ENCODE assay signal across 17 cellular contexts in the genomic region with DNA sequence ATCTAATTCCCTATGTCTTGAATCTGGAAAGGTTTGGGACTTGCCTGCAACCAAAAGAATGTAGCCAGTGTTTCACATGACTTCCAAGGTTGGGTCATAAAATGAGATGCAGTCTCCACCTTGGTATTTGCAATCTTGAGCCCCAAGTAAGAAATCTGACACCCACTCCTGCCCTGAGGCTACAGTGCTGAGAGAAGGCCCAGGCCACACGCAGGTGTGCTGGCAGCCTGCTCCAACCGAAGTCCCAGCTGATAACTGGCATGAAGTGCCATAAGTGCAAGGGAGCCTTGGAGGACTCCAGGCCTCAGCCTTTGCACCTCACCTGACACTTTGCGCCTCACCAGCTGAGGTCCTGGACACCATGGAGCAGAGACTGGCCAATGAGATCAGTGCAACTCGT.
DNase-seq lines count a peak whose midpoint lies in the region; ATAC-seq, FAIRE-seq and TF ChIP-seq lines count a peak whose summit lies in the region.
"Had no signal": no experiment of that assay in that cellular context is flagged by ENCODE, and none has a peak within 500 bp of the region (broad histone marks: within the 10 kb centered on the region; RNA-seq: fewer than 3 reads in every experiment).

No MANE protein-coding gene starts in this region.

- no peak overlapping the region for H3K4me3 ChIP-seq in H1 (ENCODE audit: extremely low read depth in 1 of 4, insufficient read depth in 2 of 4, low read depth in 3 of 4, low read length in 4 of 4)
- H3K4me3 ChIP-seq: spleen, upper lobe of left lung had no signal

- H3K27ac ChIP-seq in H1 (ENCODE audit: low read depth, low read length): no peak overlapping the region

- no peaks in the 10 kb centered on the region; the same call in 1 of the 2 replicates for H3K79me1 ChIP-seq in H1 (ENCODE audit: low read depth, low read length)

- DNase-seq in activated CD8-positive, alpha-beta memory T cell treated with anti-CD3 and anti-CD28 coated beads for 24 hours: peak; percentile 54
- DNase-seq in activated CD8-positive, alpha-beta memory T cell treated with anti-CD3 and anti-CD28 coated beads, Interleukin-2, amount 10 ng/mL, durations not matched to agents 7 days and 5 days: no peak
- peak; percentile 17 for DNase-seq in NAMALWA (ENCODE audit: low spot score)
- DNase-seq in H1 (ENCODE audit: low read depth in 1 of 2, low spot score in 2 of 2): no peak
- peak; percentile 27 for DNase-seq in ureter (ENCODE audit: low spot score)
- no peak for DNase-seq in iPS-NIHi11 (ENCODE audit: low spot score)
- DNase-seq in NCI-H1930 (lab: John Stamatoyannopoulos, UW): no peak
- DNase-seq: activated CD8-positive, alpha-beta memory T cell treated with anti-CD3 and anti-CD28 coated beads, Interleukin-2, amount 50 U/mL, for 4 hours; COR-L47; effector CD8-positive, alpha-beta T cell; left ventricle myocardium superior; NCI-H774; spleen; stimulated activated naive CD4-positive, alpha-beta T cell treated with Interleukin-2 at 50 U/mL for 16 hours; upper lobe of left lung had no signal

- H3K36me3 Mint-ChIP-seq in activated CD8-positive, alpha-beta memory T cell treated with anti-CD3 and anti-CD28 coated beads, Interleukin-2, amount 10 ng/mL, durations not matched to agents 7 days and 5 days: no peaks in the 10 kb centered on the region
- H3K36me3 Mint-ChIP-seq: activated naive CD4-positive, alpha-beta T cell treated with anti-CD3 and anti-CD28 coated beads, Interleukin-2, amount 50 U/mL, for 24 hours had no signal

- no peak overlapping the region for H4K8ac ChIP-seq in H1 (ENCODE audit: extremely low read depth, insufficient read depth, low read length)

- H2BK20ac ChIP-seq in H1 (ENCODE audit: low read length): no peak overlapping the region

- POLR2A ChIA-PET in H1 (lab: Charles Lee; ENCODE audit: partially characterized antibody): interaction anchor here (1.2 to 1.4 kb wide), 2 partner anchors 10 to 15 kb away, joined by 3 read pairs; no protein-coding TSS in a partner anchor

- no peak for ATAC-seq in activated CD8-positive, alpha-beta memory T cell treated with anti-CD3 and anti-CD28 coated beads, Interleukin-2, amount 10 ng/mL, durations not matched to agents 7 days and 5 days
- ATAC-seq in GM21576 (IDR thresholded peaks at IDR 0.05; ENCODE audit: unreplicated experiment): no peak

- no peak for TF ChIP-seq EP300 in H1 (IDR thresholded peaks at IDR 0.05; ENCODE audit: borderline replicate concordance in 1 of 2, low read depth in 2 of 2, low read length in 2 of 2)

- peaks cover 2% of the 10 kb centered on the region for H3K27me3 Mint-ChIP-seq in activated CD8-positive, alpha-beta memory T cell treated with anti-CD3 and anti-CD28 coated beads, Interleukin-2, amount 10 ng/mL, durations not matched to agents 7 days and 5 days
- H3K27me3 Mint-ChIP-seq: activated naive CD4-positive, alpha-beta T cell treated with anti-CD3 and anti-CD28 coated beads, Interleukin-2, amount 50 U/mL, for 24 hours had no signal

- H2BK120ac ChIP-seq in H1 (replicated peaks; ENCODE audit: low read depth, low read length): no peak overlapping the region

- H4K5ac ChIP-seq in H1 (ENCODE audit: insufficient read length, low read depth, low read length): no peak overlapping the region

- CTCF ChIA-PET in activated CD8-positive, alpha-beta memory T cell treated with anti-CD3 and anti-CD28 coated beads, Interleukin-2, amount 10 ng/mL, durations not matched to agents 7 days and 5 days (lab: Charles Lee): interaction anchor here (0.8 to 2.6 kb wide), 8 partner anchors 11 to 1014 kb away, joined by 3 to 12 read pairs (median 3); a partner anchor contains a TSS
- CTCF ChIA-PET in H1 (lab: Charles Lee; ENCODE audit: partially characterized antibody): interaction anchor here (0.7 to 5.4 kb wide), 15 partner anchors 9 to 670 kb away, joined by 3 to 31 read pairs (median 5); no protein-coding TSS in a partner anchor

- no peak overlapping the region for H2AK5ac ChIP-seq in H1 (ENCODE audit: low read depth, low read length)

- peak overlapping the region; percentile 0; the same call in 1 of the 2 replicates for H3K18ac ChIP-seq in H1 (ENCODE audit: extremely low read depth, low read length)

- peaks cover 11 to 26% (median 17%) of the 10 kb centered on the region in 4 experiments for H3K4me1 ChIP-seq in H1 (replicated peaks in 1 of 4; ENCODE audit: control insufficient read depth in 3 of 4, insufficient read depth in 4 of 4, low read length in 3 of 4)

- WGBS in H1 (ENCODE audit: extremely low coverage in 1 of 2, insufficient coverage in 1 of 2, insufficient read length in 1 of 2, insufficient replicate concordance in 2 of 2, low coverage in 1 of 2, low lambda C conversion rate in 2 of 2, missing lambda C conversion rate in 1 of 2), 2 experiments: 86% methylated on average over 4 of the region's 4 CpGs; no CpG with 5 or more reads in 1 of the 2 experiments

- no peak overlapping the region for H3K4me2 ChIP-seq in H1 (ENCODE audit: insufficient read depth in 1 of 2, low read depth in 2 of 2, low read length in 2 of 2)

- H3K79me2 ChIP-seq in H1 (ENCODE audit: control insufficient read depth in 1 of 2, insufficient read depth in 2 of 2, low read length in 2 of 2): no peaks in the 10 kb centered on the region

- H3K27me3 ChIP-seq in H1 (replicated peaks in 1 of 4; ENCODE audit: control insufficient read depth in 3 of 4, extremely low read depth in 1 of 4, insufficient read depth in 3 of 4, low read length in 3 of 4): peaks cover 0 to 7% (median 0%) of the 10 kb centered on the region in 4 experiments; a peak in 1 of 7 replicates
- H3K27me3 ChIP-seq: spleen, upper lobe of left lung had no signal

- no peaks in the 10 kb centered on the region for H4K20me1 ChIP-seq in H1 (replicated peaks in 1 of 2; ENCODE audit: control insufficient read depth in 1 of 2, insufficient read depth in 2 of 2, low read length in 2 of 2)

- no peak overlapping the region for H2AFZ ChIP-seq in H1 (ENCODE audit: low read length)

- no peak overlapping the region; the same call in 1 of the 2 replicates for H2BK5ac ChIP-seq in H1 (ENCODE audit: low read depth, low read length)

- peaks cover 66% of the 10 kb centered on the region for H3K4me1 Mint-ChIP-seq in activated CD8-positive, alpha-beta memory T cell treated with anti-CD3 and anti-CD28 coated beads, Interleukin-2, amount 10 ng/mL, durations not matched to agents 7 days and 5 days

- peak overlapping the region; percentile 76; the same call in 1 of the 2 replicates for H2BK15ac ChIP-seq in H1 (ENCODE audit: low read length)

- H3K9ac ChIP-seq in H1 (replicated peaks in 1 of 4; ENCODE audit: extremely low read depth in 1 of 4, low read depth in 3 of 4, low read length in 3 of 4): no peak overlapping the region

- no peak overlapping the region for H3K56ac ChIP-seq in H1 (replicated peaks; ENCODE audit: insufficient read length, low read depth, low read length)

- H3K4ac ChIP-seq in H1 (replicated peaks; ENCODE audit: insufficient read length, low read depth, low read length): no peak overlapping the region

- H4K91ac ChIP-seq in H1 (replicated peaks; ENCODE audit: insufficient read length, low read length): peak overlapping the region; percentile 5

- H3K9me3 Mint-ChIP-seq in activated CD8-positive, alpha-beta memory T cell treated with anti-CD3 and anti-CD28 coated beads, Interleukin-2, amount 10 ng/mL, durations not matched to agents 7 days and 5 days (ENCODE audit: low read depth): no peaks in the 10 kb centered on the region
- H3K9me3 Mint-ChIP-seq: activated naive CD4-positive, alpha-beta T cell treated with anti-CD3 and anti-CD28 coated beads, Interleukin-2, amount 50 U/mL, for 24 hours had no signal

- TF ChIP-seq CTCF in H1 (IDR thresholded peaks at IDR 0.05; ENCODE audit: control extremely low read depth in 1 of 3, insufficient read depth in 1 of 3, low read depth in 1 of 3, low read length in 3 of 3): no peak

- FAIRE-seq in H1 (lab: Jason Lieb, UNC): no peak

- no peak overlapping the region for H3K14ac ChIP-seq in H1 (ENCODE audit: insufficient read length)

- H3K23ac ChIP-seq in H1 (ENCODE audit: insufficient read length): no peak overlapping the region

- H3K27ac Mint-ChIP-seq in activated CD8-positive, alpha-beta memory T cell treated with anti-CD3 and anti-CD28 coated beads, Interleukin-2, amount 10 ng/mL, durations not matched to agents 7 days and 5 days: no peak overlapping the region
- H3K27ac Mint-ChIP-seq: activated naive CD4-positive, alpha-beta T cell treated with anti-CD3 and anti-CD28 coated beads, Interleukin-2, amount 50 U/mL, for 24 hours had no signal

- peak overlapping the region; percentile 30; the same call in 1 of the 2 replicates for H2BK12ac ChIP-seq in H1 (ENCODE audit: low read depth, low read length)

- H3K4me3 Mint-ChIP-seq in activated CD8-positive, alpha-beta memory T cell treated with anti-CD3 and anti-CD28 coated beads, Interleukin-2, amount 10 ng/mL, durations not matched to agents 7 days and 5 days: no peak overlapping the region
- H3K4me3 Mint-ChIP-seq: activated naive CD4-positive, alpha-beta T cell treated with anti-CD3 and anti-CD28 coated beads, Interleukin-2, amount 50 U/mL, for 24 hours had no signal

- TF ChIP-seq POLR2A in H1 (IDR thresholded peaks at IDR 0.05; ENCODE audit: control extremely low read depth in 1 of 2, low read depth in 2 of 2, low read length in 2 of 2): no peak

- TF ChIP-seq RAD21 in H1 (IDR thresholded peaks at IDR 0.05 in 1 of 2, conservative IDR thresholded peaks at IDR 0.05 in 1 of 2; ENCODE audit: low read depth in 2 of 2, low read length in 2 of 2): no peak

- H3K23me2 ChIP-seq in H1 (ENCODE audit: low read depth, low read length): no peaks in the 10 kb centered on the region

- H3K9me3 ChIP-seq in H1 (ENCODE audit: insufficient read depth in 2 of 2, low read depth in 1 of 2, low read length in 1 of 2): 0 out of 4 replicates have a peak, but pooled peaks cover 0 to under 1% of the 10 kb centered on the region in 2 experiments
- H3K9me3 ChIP-seq: spleen, upper lobe of left lung had no signal

- no peaks in the 10 kb centered on the region for H3K36me3 ChIP-seq in H1 (ENCODE audit: control insufficient read depth in 2 of 4, insufficient read depth in 4 of 4, low read length in 3 of 4)
- H3K36me3 ChIP-seq: spleen, upper lobe of left lung had no signal

TF ChIP-seq in H1, 55 proteins besides CTCF, POLR2A, EP300 and RAD21 (continues in another document):
- TF ChIP-seq YY1 (IDR thresholded peaks at IDR 0.05; ENCODE audit: low read depth, low read length) (no peak), SIRT6 (IDR thresholded peaks at IDR 0.05; ENCODE audit: low read length) (no peak), CTBP2 (IDR thresholded peaks at IDR 0.05; ENCODE audit: borderline replicate concordance, insufficient read depth, insufficient read length, low read length) (no peak), KDM5A (IDR thresholded peaks at IDR 0.05; ENCODE audit: low read length) (no peak), POLR2AphosphoS5 (IDR thresholded peaks at IDR 0.05; ENCODE audit: low read depth, low read length) (no peak)
- TF ChIP-seq, protein P1, sequence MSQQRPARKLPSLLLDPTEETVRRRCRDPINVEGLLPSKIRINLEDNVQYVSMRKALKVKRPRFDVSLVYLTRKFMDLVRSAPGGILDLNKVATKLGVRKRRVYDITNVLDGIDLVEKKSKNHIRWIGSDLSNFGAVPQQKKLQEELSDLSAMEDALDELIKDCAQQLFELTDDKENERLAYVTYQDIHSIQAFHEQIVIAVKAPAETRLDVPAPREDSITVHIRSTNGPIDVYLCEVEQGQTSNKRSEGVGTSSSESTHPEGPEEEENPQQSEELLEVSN (IDR thresholded peaks at IDR 0.05): no peak

Comparison
In these comparisons a context has a peak if more than half of its experiments do, and no peak if none do; other contexts are left out.
1. DNase-seq: peak in activated CD8-positive, alpha-beta memory T cell treated with anti-CD3 and anti-CD28 coated beads for 24 hours (single experiment), NAMALWA (single experiment) and ureter (single experiment); none in activated CD8-positive, alpha-beta memory T cell treated with anti-CD3 and anti-CD28 coated beads, Interleukin-2, amount 10 ng/mL, durations not matched to agents 7 days and 5 days (single experiment), H1 (0 of 2), iPS-NIHi11 (single experiment) and NCI-H1930 (0 of 2).